23 cellular contexts compared by ENCODE assay signal in genomic region chr2:12180046-12180445, GRCh38.
"Had no signal": no experiment of that assay in that cellular context is flagged by ENCODE, and none has a peak within 500 bp of the region (broad histone marks: within the 10 kb centered on the region; RNA-seq: fewer than 3 reads in every experiment).

No MANE protein-coding gene starts in this region.

- ATAC-seq: activated CD4-positive, alpha-beta T cell treated with anti-CD3 and anti-CD28 coated beads for 36 hours; activated T-cell treated with anti-CD3 and anti-CD28 coated beads, Interleukin-2, amount 50 U/mL, for 72 hours; body of pancreas; K562 had no signal

- H3K36me3 ChIP-seq: adrenal gland, ascending aorta, WERI-Rb-1 had no signal

- H3K27ac ChIP-seq: adrenal gland, ascending aorta, body of pancreas, PC-9, WERI-Rb-1 had no signal

- H3K4me2 ChIP-seq: PC-9 had no signal

- H3K9me3 ChIP-seq: adrenal gland, ascending aorta, body of pancreas had no signal

- H3K4me3 ChIP-seq: adrenal gland, ascending aorta, body of pancreas, K562, PC-9 had no signal

- DNase-seq: activated CD4-positive, alpha-beta memory T cell treated with anti-CD3 and anti-CD28 coated beads, Interleukin-2, amount 10 ng/mL, durations not matched to agents 7 days and 5 days; activated CD4-positive, alpha-beta T cell treated with anti-CD3 and anti-CD28 coated beads for 36 hours; activated CD4-positive, alpha-beta T cell treated with anti-CD3 and anti-CD28 coated beads, Interleukin-2, amount 50 U/mL, for 1 hour; activated CD8-positive, alpha-beta memory T cell treated with anti-CD3 and anti-CD28 coated beads, Interleukin-2, amount 50 U/mL, for 4 hours; activated naive CD4-positive, alpha-beta T cell treated with anti-CD3 and anti-CD28 coated beads, Interleukin-2, amount 50 U/mL, for 16 hours; activated naive CD8-positive, alpha-beta T cell treated with anti-CD3 and anti-CD28 coated beads, Interleukin-2, amount 10 ng/mL, durations not matched to agents 7 days and 5 days; activated T-cell treated with anti-CD3 and anti-CD28 coated beads, Interleukin-2, amount 50 U/mL, for 72 hours; adrenal gland; body of pancreas; Karpas-422; NCI-H1048; NCI-H146; NCI-H187 treated with DMSO at 0.1 percent for 48 hours; NCI-H2081 treated with DMSO at 0.1 percent for 48 hours; NCI-H446; NCI-H524; PC-9; SIG-M5; T-helper 2 cell; T1000; WERI-Rb-1 had no signal

- H3K27me3 ChIP-seq: adrenal gland, ascending aorta, body of pancreas had no signal
